In genomic region chr11:7348432-7349298, GRCh38 we compare ENCODE assay signal across 15 cellular contexts.
DNase-seq lines count a peak whose midpoint lies in the region; ATAC-seq and TF ChIP-seq lines count a peak whose summit lies in the region.
"Had no signal": no experiment of that assay in that cellular context is flagged by ENCODE, and none has a peak within 500 bp of the region (broad histone marks: within the 10 kb centered on the region; RNA-seq: fewer than 3 reads in every experiment).

No MANE protein-coding gene starts in this region.

- in situ Hi-C loops in mammary epithelial cell (cut with MboI; ENCODE audit: low sequenced_read_pairs in 2 of 2) = no loop called here

- intact Hi-C loops in mammary epithelial cell (cut with micrococcal nuclease) = no loop called here
- intact Hi-C loops in left lung (cut with DNase I) = no loop called here

- no TSS peak for BruUV-seq in mammary epithelial cell (replicated peaks; lab: Mats Ljungman, UMichigan)

- TF ChIP-seq CTCF in mammary epithelial cell (conservative IDR thresholded peaks at IDR 0.05 in 1 of 2, IDR thresholded peaks at IDR 0.05 in 1 of 2; ENCODE audit: extremely low read depth in 1 of 2, insufficient read depth in 1 of 2, low read depth in 1 of 2, low read length in 2 of 2) = no peak
- no peak for TF ChIP-seq CTCF in left lung (IDR thresholded peaks at IDR 0.05)

- no peaks in the 10 kb centered on the region for H3K27me3 ChIP-seq in mammary epithelial cell (ENCODE audit: insufficient read depth, low read length)
- no peaks in the 10 kb centered on the region for H3K27me3 ChIP-seq in left lung

- no peak overlapping the region for H3K4me2 ChIP-seq in mammary epithelial cell (ENCODE audit: insufficient read depth, low read depth, low read length)
- H3K4me2 ChIP-seq: PC-9 had no signal

- H2AFZ ChIP-seq in mammary epithelial cell (ENCODE audit: low read depth, low read length) = no peak overlapping the region
- H2AFZ ChIP-seq: PC-9 had no signal

- H3K36me3 ChIP-seq in mammary epithelial cell (ENCODE audit: insufficient read depth, low read length) = no peaks in the 10 kb centered on the region
- H3K36me3 ChIP-seq in left lung = no peaks in the 10 kb centered on the region

- 75% methylated on average over 7 of the region's 8 CpGs for WGBS in mammary epithelial cell (ENCODE audit: low coverage, missing lambda C conversion rate)

- DNase-seq in DMS79 treated with DMSO at 0.1 percent for 48 hours (lab: John Stamatoyannopoulos, UW) (peak; percentile 75), NCI-H1105 treated with DMSO at 0.1 percent for 48 hours (lab: John Stamatoyannopoulos, UW) (peak; percentile 63), mammary epithelial cell (peak; percentile 16), left lung (no peak), amygdala (lab: John Stamatoyannopoulos, UW) (no peak)
- DNase-seq: activated naive CD4-positive, alpha-beta T cell treated with anti-CD3 and anti-CD28 coated beads for 36 hours; AML-193; naive thymus-derived CD8-positive, alpha-beta T cell; PC-9; T-helper 9 cell had no signal

- H3K4me3 ChIP-seq in mammary epithelial cell (replicated peaks in 1 of 3; ENCODE audit: insufficient read depth in 1 of 3, low read depth in 2 of 3, low read length in 3 of 3) (no peak overlapping the region), left lung (no peak overlapping the region)
- H3K4me3 ChIP-seq: coronary artery, PC-9 had no signal

- H3K4me1 ChIP-seq in mammary epithelial cell (ENCODE audit: insufficient read depth, low read length) (no peaks in the 10 kb centered on the region), left lung (no peaks in the 10 kb centered on the region)

- H3K9ac ChIP-seq in mammary epithelial cell (ENCODE audit: insufficient read depth, low read length) = no peak overlapping the region

- H3K9me3 ChIP-seq in mammary epithelial cell (replicated peaks; ENCODE audit: insufficient read depth, low read length) = no peaks in the 10 kb centered on the region
- no peaks in the 10 kb centered on the region for H3K9me3 ChIP-seq in left lung

- dilution Hi-C loops in mammary epithelial cell (cut with HindIII; ENCODE audit: low sequenced_read_pairs) = no loop called here

- no peaks in the 10 kb centered on the region for H4K20me1 ChIP-seq in mammary epithelial cell (ENCODE audit: insufficient read depth, low read length)

- H3K27ac ChIP-seq in mammary epithelial cell (ENCODE audit: insufficient read depth, low read depth, low read length) = no peak overlapping the region
- H3K27ac ChIP-seq in left lung = no peak overlapping the region
- H3K27ac ChIP-seq: coronary artery, PC-9 had no signal

- TF ChIP-seq POLR2A in GM18505 (IDR thresholded peaks at IDR 0.05; ENCODE audit: borderline replicate concordance, extremely low read depth, insufficient read depth, insufficient read length) = no peak

- peak; percentile 15 for ATAC-seq in left lung
- ATAC-seq in esophagus mucosa = no peak
- ATAC-seq in HG02973 (IDR thresholded peaks at IDR 0.05; ENCODE audit: unreplicated experiment) = no peak
- ATAC-seq in GM18505 (IDR thresholded peaks at IDR 0.05; ENCODE audit: unreplicated experiment) = no peak
- ATAC-seq: naive thymus-derived CD8-positive, alpha-beta T cell; sciatic nerve had no signal

- no peaks in the 10 kb centered on the region for H3K79me2 ChIP-seq in mammary epithelial cell (ENCODE audit: insufficient read depth, low read length)

- CTCF ChIA-PET in mammary epithelial cell (lab: Charles Lee; ENCODE audit: low non-redundant PET) = no interaction called here

Comparison
In these comparisons a context has a peak if more than half of its experiments do, and no peak if none do; other contexts are left out.
1. DNase-seq: peak in DMS79 treated with DMSO at 0.1 percent for 48 hours (single experiment), NCI-H1105 treated with DMSO at 0.1 percent for 48 hours (single experiment) and mammary epithelial cell (single experiment); none in left lung (0 of 2) and amygdala (0 of 56).